Comparison of ENCODE assay signal across 21 cellular contexts in the genomic region with DNA sequence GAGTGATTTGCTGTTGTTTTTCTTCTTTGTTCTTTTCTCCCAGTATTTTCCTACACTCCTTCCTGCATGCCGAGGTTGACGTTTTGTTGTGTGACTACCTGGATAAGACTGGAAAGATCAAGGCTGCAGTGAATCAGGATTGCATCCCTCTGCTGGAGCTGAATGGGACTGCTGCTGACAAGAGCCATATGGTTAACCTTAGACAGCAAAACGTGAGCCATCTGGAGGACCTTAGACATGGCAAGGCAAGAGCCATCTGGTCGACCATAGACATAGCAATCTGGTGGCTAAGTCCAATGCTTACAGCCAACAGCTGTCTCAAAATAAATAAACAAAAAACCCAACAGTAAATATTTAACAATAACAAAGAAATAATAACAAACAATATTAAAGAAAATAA. TPM values are rescaled to one million over a fixed set of nuclear protein-coding genes. Genes with fewer than 3 reads are reported as not detected.
A peak's percentile ranks its signal among the peaks of the same experiment; 100 is the strongest.
DNase-seq lines count a peak whose midpoint lies in the region; ATAC-seq lines count a peak whose summit lies in the region.
"Had no signal": no experiment of that assay in that cellular context is flagged by ENCODE, and none has a peak within 500 bp of the region (broad histone marks: within the 10 kb centered on the region; RNA-seq: fewer than 3 reads in every experiment).

No MANE protein-coding gene starts in this region.

- intact Hi-C loops in left colon (cut with DNase I, micrococcal nuclease): no loop called here

- DNase-seq in ELR (ENCODE audit: low read depth): peak; percentile 51
- DNase-seq in LHCN-M2 (ENCODE audit: low read depth): peak; percentile 5
- peak; percentile 68 for DNase-seq in RPMI7951 (ENCODE audit: low read depth)
- no peak for DNase-seq in left colon
- no peak for DNase-seq in NCI-H1048 (lab: John Stamatoyannopoulos, UW)
- DNase-seq in GM03348 (ENCODE audit: low spot score): no peak
- no peak for DNase-seq in stimulated activated naive CD4-positive, alpha-beta T cell treated with Interleukin-2 at 50 U/mL for 16 hours (lab: John Stamatoyannopoulos, UW)
- DNase-seq: activated CD4-positive, alpha-beta memory T cell treated with anti-CD3 and anti-CD28 coated beads for 36 hours; activated CD4-positive, CD25-positive, alpha-beta regulatory T cell; activated CD8-positive, alpha-beta memory T cell treated with anti-CD3 and anti-CD28 coated beads, Interleukin-2, amount 50 U/mL, for 48 hours; CD4-positive, alpha-beta T cell; central memory CD4-positive, alpha-beta T cell; GM23248; head of caudate nucleus; KBM-7; NCI-H2029; NCI-H446; Right ventricle myocardium superior; stimulated activated naive CD8-positive, alpha-beta T cell treated with anti-CD3 and anti-CD28 coated beads, Interleukin-15, amount 100 ng/mL, for 72 hours; T1000; thyroid gland had no signal

- ATAC-seq in left colon: peak; percentile 56
- ATAC-seq: stimulated activated naive CD8-positive, alpha-beta T cell treated with anti-CD3 and anti-CD28 coated beads, Interleukin-15, amount 100 ng/mL, for 72 hours had no signal

RNA-seq across cellular contexts. Expression of a gene that starts 42.6 kb away (rescaled TPM):
- 15.7 and 19.3 TPM in 2 replicates for total RNA-seq in LHCN-M2 (2014; rRNA removed)
- polyA plus RNA-seq in LHCN-M2 (2012): 6.7 TPM
- total RNA-seq in RPMI7951 (2014; rRNA removed; shearing (Covaris generic)): 16.9 and 27.0 TPM in 2 replicates
- total RNA-seq in left colon: 10 to 100 TPM; 87.4 to 90.8 TPM

Comparison
In these comparisons a context has a peak if more than half of its experiments do, and no peak if none do; other contexts are left out.
1. DNase-seq: peak in ELR (single experiment), LHCN-M2 (single experiment) and RPMI7951 (single experiment); none in left colon (0 of 2), NCI-H1048 (single experiment), GM03348 (single experiment) and stimulated activated naive CD4-positive, alpha-beta T cell treated with Interleukin-2 at 50 U/mL for 16 hours (single experiment).